ENCODE assay signal across 2 cellular contexts in the genomic region with DNA sequence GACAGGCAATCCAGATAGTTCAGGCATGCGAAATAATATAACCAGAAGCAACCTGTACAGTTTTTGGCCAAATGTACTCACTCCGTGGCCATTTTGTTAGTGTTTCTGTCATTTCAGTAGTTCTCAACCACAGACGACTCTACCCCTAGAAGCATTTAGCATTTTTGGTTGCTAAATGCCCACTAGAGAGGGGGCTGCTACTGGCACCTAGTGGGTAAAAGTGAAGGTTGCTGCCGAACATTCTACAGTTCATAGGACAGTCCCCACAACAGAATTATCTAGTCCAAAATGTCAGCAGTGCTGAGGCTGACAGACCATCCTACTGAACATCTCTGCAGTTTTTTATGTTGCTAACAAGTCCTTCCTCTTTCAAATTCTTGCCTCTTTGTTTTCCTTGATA.
A peak's percentile ranks its signal among the peaks of the same experiment; 100 is the strongest.
TF ChIP-seq lines count a peak whose summit lies in the region.

No MANE protein-coding gene starts in this region.

TF ChIP-seq in HCT116, 20 proteins besides CTCF, POLR2A, EP300 and RAD21 (continued from another document):
- TF ChIP-seq, protein P1, sequence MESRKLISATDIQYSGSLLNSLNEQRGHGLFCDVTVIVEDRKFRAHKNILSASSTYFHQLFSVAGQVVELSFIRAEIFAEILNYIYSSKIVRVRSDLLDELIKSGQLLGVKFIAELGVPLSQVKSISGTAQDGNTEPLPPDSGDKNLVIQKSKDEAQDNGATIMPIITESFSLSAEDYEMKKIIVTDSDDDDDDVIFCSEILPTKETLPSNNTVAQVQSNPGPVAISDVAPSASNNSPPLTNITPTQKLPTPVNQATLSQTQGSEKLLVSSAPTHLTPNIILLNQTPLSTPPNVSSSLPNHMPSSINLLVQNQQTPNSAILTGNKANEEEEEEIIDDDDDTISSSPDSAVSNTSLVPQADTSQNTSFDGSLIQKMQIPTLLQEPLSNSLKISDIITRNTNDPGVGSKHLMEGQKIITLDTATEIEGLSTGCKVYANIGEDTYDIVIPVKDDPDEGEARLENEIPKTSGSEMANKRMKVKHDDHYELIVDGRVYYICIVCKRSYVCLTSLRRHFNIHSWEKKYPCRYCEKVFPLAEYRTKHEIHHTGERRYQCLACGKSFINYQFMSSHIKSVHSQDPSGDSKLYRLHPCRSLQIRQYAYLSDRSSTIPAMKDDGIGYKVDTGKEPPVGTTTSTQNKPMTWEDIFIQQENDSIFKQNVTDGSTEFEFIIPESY (IDR thresholded peaks at IDR 0.05; ENCODE audit: extremely low read depth, insufficient replicate concordance, low read length) = no peak
- TF ChIP-seq ZFX (IDR thresholded peaks at IDR 0.05) = no peak
- TF ChIP-seq SIN3A (IDR thresholded peaks at IDR 0.05; ENCODE audit: low read depth) = no peak
- TF ChIP-seq, protein P2, sequence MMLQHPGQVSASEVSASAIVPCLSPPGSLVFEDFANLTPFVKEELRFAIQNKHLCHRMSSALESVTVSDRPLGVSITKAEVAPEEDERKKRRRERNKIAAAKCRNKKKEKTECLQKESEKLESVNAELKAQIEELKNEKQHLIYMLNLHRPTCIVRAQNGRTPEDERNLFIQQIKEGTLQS (IDR thresholded peaks at IDR 0.05) = no peak
- TF ChIP-seq EZH2phosphoT487 (IDR thresholded peaks at IDR 0.05; ENCODE audit: borderline replicate concordance) = no peak
- TF ChIP-seq JUND (IDR thresholded peaks at IDR 0.05) = no peak

TF ChIP-seq in GM12878, 131 proteins besides CTCF, POLR2A, EP300 and RAD21 (continued from another document):
- TF ChIP-seq, protein P3, sequence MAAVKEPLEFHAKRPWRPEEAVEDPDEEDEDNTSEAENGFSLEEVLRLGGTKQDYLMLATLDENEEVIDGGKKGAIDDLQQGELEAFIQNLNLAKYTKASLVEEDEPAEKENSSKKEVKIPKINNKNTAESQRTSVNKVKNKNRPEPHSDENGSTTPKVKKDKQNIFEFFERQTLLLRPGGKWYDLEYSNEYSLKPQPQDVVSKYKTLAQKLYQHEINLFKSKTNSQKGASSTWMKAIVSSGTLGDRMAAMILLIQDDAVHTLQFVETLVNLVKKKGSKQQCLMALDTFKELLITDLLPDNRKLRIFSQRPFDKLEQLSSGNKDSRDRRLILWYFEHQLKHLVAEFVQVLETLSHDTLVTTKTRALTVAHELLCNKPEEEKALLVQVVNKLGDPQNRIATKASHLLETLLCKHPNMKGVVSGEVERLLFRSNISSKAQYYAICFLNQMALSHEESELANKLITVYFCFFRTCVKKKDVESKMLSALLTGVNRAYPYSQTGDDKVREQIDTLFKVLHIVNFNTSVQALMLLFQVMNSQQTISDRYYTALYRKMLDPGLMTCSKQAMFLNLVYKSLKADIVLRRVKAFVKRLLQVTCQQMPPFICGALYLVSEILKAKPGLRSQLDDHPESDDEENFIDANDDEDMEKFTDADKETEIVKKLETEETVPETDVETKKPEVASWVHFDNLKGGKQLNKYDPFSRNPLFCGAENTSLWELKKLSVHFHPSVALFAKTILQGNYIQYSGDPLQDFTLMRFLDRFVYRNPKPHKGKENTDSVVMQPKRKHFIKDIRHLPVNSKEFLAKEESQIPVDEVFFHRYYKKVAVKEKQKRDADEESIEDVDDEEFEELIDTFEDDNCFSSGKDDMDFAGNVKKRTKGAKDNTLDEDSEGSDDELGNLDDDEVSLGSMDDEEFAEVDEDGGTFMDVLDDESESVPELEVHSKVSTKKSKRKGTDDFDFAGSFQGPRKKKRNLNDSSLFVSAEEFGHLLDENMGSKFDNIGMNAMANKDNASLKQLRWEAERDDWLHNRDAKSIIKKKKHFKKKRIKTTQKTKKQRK (IDR thresholded peaks at IDR 0.05; ENCODE audit: low read depth, low read length) = no peak
- TF ChIP-seq IRF4 (IDR thresholded peaks at IDR 0.05; ENCODE audit: low read depth, low read length) = peak; percentile 35; the same call in 1 of the 2 replicates
- peak; percentile 40; the same call in 1 of the 2 replicates for TF ChIP-seq YY1 (IDR thresholded peaks at IDR 0.05; ENCODE audit: low read depth, low read length)
- no peak for TF ChIP-seq MEF2B (IDR thresholded peaks at IDR 0.05; ENCODE audit: partially characterized antibody, poor library complexity, severe bottlenecking)
- no peak for TF ChIP-seq NFIC (IDR thresholded peaks at IDR 0.05; ENCODE audit: low read depth, low read length)
- peak; percentile 33; the same call in 1 of the 2 replicates for TF ChIP-seq JUNB (IDR thresholded peaks at IDR 0.05)
- no peak for TF ChIP-seq BCL11A (IDR thresholded peaks at IDR 0.05; ENCODE audit: low read depth, low read length)
